8 cellular contexts compared by ENCODE assay signal in genomic region chr11:14357843-14358728, GRCh38. TPM values are rescaled to one million over a fixed set of nuclear protein-coding genes. Genes with fewer than 3 reads are reported as not detected.
DNase-seq lines count a peak whose midpoint lies in the region; ATAC-seq and TF ChIP-seq lines count a peak whose summit lies in the region.

No MANE protein-coding gene starts in this region.

- intact Hi-C loops in activated CD8-positive, alpha-beta T cell treated with anti-CD3 and anti-CD28 coated beads for 36 hours (cut with micrococcal nuclease): loop anchor here (10.0 kb wide), 1 partner anchor 87 kb away; no protein-coding TSS in a partner anchor
- intact Hi-C loops in thyroid gland (cut with DNase I): no loop called here

- peak overlapping the region; percentile 76 for H3K9ac ChIP-seq in mucosa of stomach (ENCODE audit: low read length)

- no peak for TF ChIP-seq POLR2A in thyroid gland (IDR thresholded peaks at IDR 0.05)

- TF ChIP-seq CTCF in activated CD8-positive, alpha-beta T cell treated with anti-CD3 and anti-CD28 coated beads for 36 hours (IDR thresholded peaks at IDR 0.05): no peak
- TF ChIP-seq CTCF in endothelial cell (IDR thresholded peaks at IDR 0.05; ENCODE audit: unreplicated experiment) (no peak), thyroid gland (IDR thresholded peaks at IDR 0.05) (no peak)

- 0 to 1% methylated on average over 12 to 34 of the region's 74 CpGs for WGBS in thyroid gland, 2 donors

- no peaks in the 10 kb centered on the region for H3K9me3 ChIP-seq in mucosa of stomach (ENCODE audit: control insufficient read depth, low read length)
- no peaks in the 10 kb centered on the region for H3K9me3 ChIP-seq in thyroid gland

- no peaks in the 10 kb centered on the region for H3K27me3 ChIP-seq in mucosa of stomach (ENCODE audit: control insufficient read depth, insufficient read depth, low read length)
- H3K27me3 ChIP-seq in thyroid gland: no peaks in the 10 kb centered on the region

- CTCF ChIA-PET in activated CD8-positive, alpha-beta T cell treated with anti-CD3 and anti-CD28 coated beads for 36 hours (lab: Charles Lee): interaction anchor here (0.9 to 1.9 kb wide), 6 partner anchors 13 to 97 kb away, joined by 3 to 8 read pairs (median 3); no protein-coding TSS in a partner anchor

- ATAC-seq in HG02571 (IDR thresholded peaks at IDR 0.05; ENCODE audit: unreplicated experiment): peak; percentile 39
- ATAC-seq in activated CD8-positive, alpha-beta T cell treated with anti-CD3 and anti-CD28 coated beads for 36 hours: peak; percentile 46

- H3K27ac ChIP-seq in thyroid gland: peak overlapping the region in 2 of 3 donors; percentile 15 to 83

- H3K36me3 ChIP-seq in mucosa of stomach (ENCODE audit: control insufficient read depth, insufficient read depth, low read length): no peaks in the 10 kb centered on the region
- no peaks in the 10 kb centered on the region for H3K36me3 ChIP-seq in thyroid gland

- POLR2A ChIA-PET in activated CD8-positive, alpha-beta T cell treated with anti-CD3 and anti-CD28 coated beads for 36 hours (lab: Charles Lee): interaction anchor here (0.6 to 1.5 kb wide), 8 partner anchors 9 to 80 kb away, joined by 3 to 5 read pairs (median 4); no protein-coding TSS in a partner anchor

- no peaks in the 10 kb centered on the region for H3K27me3 Mint-ChIP-seq in activated CD8-positive, alpha-beta T cell treated with anti-CD3 and anti-CD28 coated beads for 36 hours
- H3K27me3 Mint-ChIP-seq in endothelial cell (ENCODE audit: unreplicated experiment): peaks cover 6% of the 10 kb centered on the region

- peak overlapping the region; percentile 93 for H3K4me3 Mint-ChIP-seq in activated CD8-positive, alpha-beta T cell treated with anti-CD3 and anti-CD28 coated beads for 36 hours
- H3K4me3 Mint-ChIP-seq in endothelial cell (ENCODE audit: unreplicated experiment): peak overlapping the region; percentile 97

- H3K27ac Mint-ChIP-seq in activated CD8-positive, alpha-beta T cell treated with anti-CD3 and anti-CD28 coated beads for 36 hours: peak overlapping the region; percentile 92
- H3K27ac Mint-ChIP-seq in endothelial cell (ENCODE audit: unreplicated experiment): peak overlapping the region; percentile 93

- peak; percentile 29 for DNase-seq in NCI-H2029 (lab: John Stamatoyannopoulos, UW)
- DNase-seq in NCI-H2029 treated with DMSO at 0.1 percent for 48 hours (lab: John Stamatoyannopoulos, UW): no peak
- DNase-seq in NCI-H1048 (lab: John Stamatoyannopoulos, UW): peak; percentile 4
- peak; percentile 53 for DNase-seq in activated CD8-positive, alpha-beta T cell treated with anti-CD3 and anti-CD28 coated beads for 36 hours
- DNase-seq in endothelial cell (ENCODE audit: low spot score): peak; percentile 74
- peak; percentile 72 to 79 for DNase-seq in thyroid gland

- peaks cover 6% of the 10 kb centered on the region for H3K4me1 ChIP-seq in mucosa of stomach (ENCODE audit: control insufficient read depth, insufficient read depth, low read length)
- H3K4me1 ChIP-seq in thyroid gland: peaks cover 0 to 9% of the 10 kb centered on the region in 2 donors

- H3K4me3 ChIP-seq in mucosa of stomach (ENCODE audit: low read length) (peak overlapping the region; percentile 66), thyroid gland (replicated peaks in 1 of 3) (peak overlapping the region; percentile 29 to 70 (median 67))

- peaks cover 37% of the 10 kb centered on the region for H3K4me1 Mint-ChIP-seq in activated CD8-positive, alpha-beta T cell treated with anti-CD3 and anti-CD28 coated beads for 36 hours (ENCODE audit: low read depth)
- H3K4me1 Mint-ChIP-seq in endothelial cell (ENCODE audit: unreplicated experiment): peaks cover 17% of the 10 kb centered on the region

- peaks cover 26% of the 10 kb centered on the region for H3K36me3 Mint-ChIP-seq in activated CD8-positive, alpha-beta T cell treated with anti-CD3 and anti-CD28 coated beads for 36 hours (ENCODE audit: low read depth)
- peaks cover 3% of the 10 kb centered on the region for H3K36me3 Mint-ChIP-seq in endothelial cell (ENCODE audit: low read depth, unreplicated experiment)

- no peaks in the 10 kb centered on the region for H3K9me3 Mint-ChIP-seq in activated CD8-positive, alpha-beta T cell treated with anti-CD3 and anti-CD28 coated beads for 36 hours
- no peaks in the 10 kb centered on the region for H3K9me3 Mint-ChIP-seq in endothelial cell (ENCODE audit: unreplicated experiment)

RNA-seq across cellular contexts. Expression of gene RRAS2, which starts 0.9 kb away (rescaled TPM):
- total RNA-seq in activated CD8-positive, alpha-beta T cell treated with anti-CD3 and anti-CD28 coated beads for 36 hours: 10 to 100 TPM; 87.9 to 92.0 TPM
- total RNA-seq in endothelial cell (ENCODE audit: unreplicated experiment): 59.6 TPM
- total RNA-seq in thyroid gland: 10 to 100 TPM; 51.5 to 81.4 (median 66.8) TPM
